Comparison of ENCODE assay signal across 8 cellular contexts in the genomic region with DNA sequence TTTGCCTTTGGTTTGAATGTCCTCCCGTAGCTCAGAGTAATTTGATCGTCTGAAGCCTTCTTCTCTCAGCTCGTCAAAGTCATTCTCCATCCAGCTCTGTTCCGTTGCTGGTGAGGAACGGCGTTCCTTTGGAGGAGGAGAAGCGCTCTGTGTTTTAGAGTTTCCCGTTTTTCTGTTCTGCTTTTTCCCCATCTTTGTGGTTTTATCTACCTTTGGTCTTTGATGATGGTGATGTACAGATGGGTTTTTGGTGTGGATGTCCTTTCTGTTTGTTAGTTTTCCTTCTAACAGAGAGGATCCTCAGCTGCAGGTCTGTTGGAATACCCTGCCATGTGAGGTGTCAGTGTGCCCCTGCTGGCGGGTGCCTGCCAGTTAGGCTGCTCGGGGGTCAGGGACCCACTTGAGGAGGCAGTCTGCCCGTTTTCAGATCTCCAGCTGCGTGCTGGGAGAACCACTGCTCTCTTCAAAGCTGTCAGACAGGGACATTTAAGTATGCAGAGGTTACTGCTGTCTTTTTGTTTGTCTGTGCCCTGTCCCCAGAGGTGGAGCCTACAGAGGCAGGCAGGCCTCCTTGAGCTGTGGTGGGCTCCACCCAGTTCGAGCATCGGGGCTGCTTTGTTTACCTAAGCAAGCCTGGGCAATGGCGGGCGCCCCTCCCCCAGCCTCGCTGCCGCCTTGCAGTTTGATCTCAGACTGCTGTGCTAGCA.
A peak's percentile ranks its signal among the peaks of the same experiment; 100 is the strongest.
DNase-seq lines count a peak whose midpoint lies in the region; ATAC-seq and TF ChIP-seq lines count a peak whose summit lies in the region.
"Not testable (repeated sequence)": the region's sequence is repeated elsewhere in the genome, so short reads cannot be mapped to it uniquely, and the experiment has no call there.

No MANE protein-coding gene starts in this region.

- not testable (repeated sequence) for H3K27ac ChIP-seq in HEK293 (ENCODE audit: extremely low read depth, low read depth, low read length)

- not testable (repeated sequence) for H3K9me3 Mint-ChIP-seq in effector memory CD8-positive, alpha-beta T cell; nephron progenitor cell; type B pancreatic cell

- not testable (repeated sequence) for H3K9me3 ChIP-seq in HEK293 (ENCODE audit: control insufficient read depth, insufficient read depth, low read depth, low read length); T-helper 17 cell (ENCODE audit: control insufficient read depth, low read length, poor library complexity, severe bottlenecking); iPS-18c (ENCODE audit: control insufficient read depth, insufficient read depth, low read length)

- not testable (repeated sequence) for H3K4me3 ChIP-seq in HEK293 (ENCODE audit: low read depth, low read length)
- peak overlapping the region; percentile 29 for H3K4me3 ChIP-seq in iPS-18c (ENCODE audit: insufficient read depth, low read depth, low read length)

- POLR2A ChIA-PET in HEK293 (lab: Yijun Ruan, JAX), result not testable (repeated sequence)

- H3K4me1 Mint-ChIP-seq in T-helper 17 cell; effector memory CD8-positive, alpha-beta T cell (ENCODE audit: low read depth in 2 of 2); nephron progenitor cell; type B pancreatic cell (ENCODE audit: unreplicated experiment): not testable (repeated sequence)

- H3K36me3 ChIP-seq in HEK293 (ENCODE audit: control insufficient read depth in 2 of 2, insufficient read depth in 1 of 2, low read length in 2 of 2), result not testable (repeated sequence)

- not testable (repeated sequence) for H3K4me3 Mint-ChIP-seq in T-helper 17 cell; effector memory CD8-positive, alpha-beta T cell; nephron progenitor cell; type B pancreatic cell

- peak in 2 of 3 donors; percentile 10 to 21 for DNase-seq in T-helper 17 cell
- DNase-seq in activated T-cell treated with anti-CD3 and anti-CD28 coated beads for 48 hours (ENCODE audit: low read depth), result peak; percentile 14
- peak in 2 of 3 experiments; percentile 2 to 12 for DNase-seq in effector memory CD8-positive, alpha-beta T cell
- peak; percentile 20 for DNase-seq in nephron progenitor cell
- peak; percentile 33 for DNase-seq in stimulated activated CD4-positive, alpha-beta T cell treated with anti-CD3 and anti-CD28 coated beads, Interleukin-15, amount 100 ng/mL, for 24 hours
- peak; percentile 88 for DNase-seq in type B pancreatic cell (ENCODE audit: extremely low spot score, unreplicated experiment)

- H3K36me3 Mint-ChIP-seq in T-helper 17 cell (ENCODE audit: low read depth); effector memory CD8-positive, alpha-beta T cell (ENCODE audit: insufficient read depth); nephron progenitor cell (ENCODE audit: low read depth); type B pancreatic cell: not testable (repeated sequence)

- H3K27ac Mint-ChIP-seq in T-helper 17 cell; effector memory CD8-positive, alpha-beta T cell; nephron progenitor cell; type B pancreatic cell: not testable (repeated sequence)

- CTCF ChIA-PET in HEK293 (lab: Yijun Ruan, JAX), result interaction anchor here (0.5 to 1.7 kb wide), 3 partner anchors 318 to 1202 kb away, joined by 3 to 6 read pairs (median 4); no protein-coding TSS in a partner anchor

- not testable (repeated sequence) for ATAC-seq in T-helper 17 cell; effector memory CD8-positive, alpha-beta T cell (replicated peaks)

- H3K4me1 ChIP-seq in HEK293 (ENCODE audit: control insufficient read depth, insufficient read depth, low read length), result not testable (repeated sequence)

- not testable (repeated sequence) for H3K27me3 Mint-ChIP-seq in T-helper 17 cell; effector memory CD8-positive, alpha-beta T cell; nephron progenitor cell (ENCODE audit: low read depth, poor library complexity); type B pancreatic cell

- peak; percentile 52; the same call in 1 of the 2 replicates for TF ChIP-seq CTCF in HEK293 (tag by site-specific recombination; IDR thresholded peaks at IDR 0.05)
- TF ChIP-seq CTCF in nephron progenitor cell (IDR thresholded peaks at IDR 0.05); type B pancreatic cell (conservative IDR thresholded peaks at IDR 0.05): not testable (repeated sequence)

TF ChIP-seq in HEK293, 187 proteins besides CTCF, POLR2A, EP300 and RAD21 (continues in another document):
- TF ChIP-seq ZNF670 (tag by site-specific recombination; IDR thresholded peaks at IDR 0.05; ENCODE audit: low read depth), result 0 out of 2 replicates have a peak, but pooled peaks have one; percentile 51
- TF ChIP-seq, protein P1, sequence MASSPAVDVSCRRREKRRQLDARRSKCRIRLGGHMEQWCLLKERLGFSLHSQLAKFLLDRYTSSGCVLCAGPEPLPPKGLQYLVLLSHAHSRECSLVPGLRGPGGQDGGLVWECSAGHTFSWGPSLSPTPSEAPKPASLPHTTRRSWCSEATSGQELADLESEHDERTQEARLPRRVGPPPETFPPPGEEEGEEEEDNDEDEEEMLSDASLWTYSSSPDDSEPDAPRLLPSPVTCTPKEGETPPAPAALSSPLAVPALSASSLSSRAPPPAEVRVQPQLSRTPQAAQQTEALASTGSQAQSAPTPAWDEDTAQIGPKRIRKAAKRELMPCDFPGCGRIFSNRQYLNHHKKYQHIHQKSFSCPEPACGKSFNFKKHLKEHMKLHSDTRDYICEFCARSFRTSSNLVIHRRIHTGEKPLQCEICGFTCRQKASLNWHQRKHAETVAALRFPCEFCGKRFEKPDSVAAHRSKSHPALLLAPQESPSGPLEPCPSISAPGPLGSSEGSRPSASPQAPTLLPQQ (tag by site-specific recombination; IDR thresholded peaks at IDR 0.05), result 0 out of 2 replicates have a peak, but pooled peaks have one; percentile 20
- TF ChIP-seq ZNF701 (tag by site-specific recombination; IDR thresholded peaks at IDR 0.05), result peak; percentile 33; the same call in 1 of the 2 replicates
- peak; percentile 77; the same call in 1 of the 2 replicates for TF ChIP-seq ZNF350 (tag by site-specific recombination; IDR thresholded peaks at IDR 0.05)
- TF ChIP-seq, protein P2, sequence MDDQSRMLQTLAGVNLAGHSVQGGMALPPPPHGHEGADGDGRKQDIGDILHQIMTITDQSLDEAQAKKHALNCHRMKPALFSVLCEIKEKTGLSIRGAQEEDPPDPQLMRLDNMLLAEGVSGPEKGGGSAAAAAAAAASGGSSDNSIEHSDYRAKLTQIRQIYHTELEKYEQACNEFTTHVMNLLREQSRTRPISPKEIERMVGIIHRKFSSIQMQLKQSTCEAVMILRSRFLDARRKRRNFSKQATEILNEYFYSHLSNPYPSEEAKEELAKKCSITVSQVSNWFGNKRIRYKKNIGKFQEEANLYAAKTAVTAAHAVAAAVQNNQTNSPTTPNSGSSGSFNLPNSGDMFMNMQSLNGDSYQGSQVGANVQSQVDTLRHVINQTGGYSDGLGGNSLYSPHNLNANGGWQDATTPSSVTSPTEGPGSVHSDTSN (CRISPR knock-in tag; IDR thresholded peaks at IDR 0.05), result 0 out of 2 replicates have a peak, but pooled peaks have one; percentile 41
- 0 out of 2 replicates have a peak, but pooled peaks have one; percentile 5 for TF ChIP-seq ZNF157 (tag by site-specific recombination; IDR thresholded peaks at IDR 0.05)
- 0 out of 2 replicates have a peak, but pooled peaks have one; percentile 21 for TF ChIP-seq ZNF530 (tag by site-specific recombination; IDR thresholded peaks at IDR 0.05; ENCODE audit: low read depth)
- TF ChIP-seq, protein P3, sequence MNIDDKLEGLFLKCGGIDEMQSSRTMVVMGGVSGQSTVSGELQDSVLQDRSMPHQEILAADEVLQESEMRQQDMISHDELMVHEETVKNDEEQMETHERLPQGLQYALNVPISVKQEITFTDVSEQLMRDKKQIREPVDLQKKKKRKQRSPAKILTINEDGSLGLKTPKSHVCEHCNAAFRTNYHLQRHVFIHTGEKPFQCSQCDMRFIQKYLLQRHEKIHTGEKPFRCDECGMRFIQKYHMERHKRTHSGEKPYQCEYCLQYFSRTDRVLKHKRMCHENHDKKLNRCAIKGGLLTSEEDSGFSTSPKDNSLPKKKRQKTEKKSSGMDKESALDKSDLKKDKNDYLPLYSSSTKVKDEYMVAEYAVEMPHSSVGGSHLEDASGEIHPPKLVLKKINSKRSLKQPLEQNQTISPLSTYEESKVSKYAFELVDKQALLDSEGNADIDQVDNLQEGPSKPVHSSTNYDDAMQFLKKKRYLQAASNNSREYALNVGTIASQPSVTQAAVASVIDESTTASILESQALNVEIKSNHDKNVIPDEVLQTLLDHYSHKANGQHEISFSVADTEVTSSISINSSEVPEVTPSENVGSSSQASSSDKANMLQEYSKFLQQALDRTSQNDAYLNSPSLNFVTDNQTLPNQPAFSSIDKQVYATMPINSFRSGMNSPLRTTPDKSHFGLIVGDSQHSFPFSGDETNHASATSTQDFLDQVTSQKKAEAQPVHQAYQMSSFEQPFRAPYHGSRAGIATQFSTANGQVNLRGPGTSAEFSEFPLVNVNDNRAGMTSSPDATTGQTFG (tag by site-specific recombination; IDR thresholded peaks at IDR 0.05; ENCODE audit: borderline replicate concordance), result peak; percentile 87; the same call in 1 of the 2 replicates

Comparison
In these comparisons a context has a peak if more than half of its experiments do, and no peak if none do; other contexts are left out.
1. DNase-seq: peak in every context shown above with its lines; median percentile 88 in type B pancreatic cell; 33 in stimulated activated CD4-positive, alpha-beta T cell treated with anti-CD3 and anti-CD28 coated beads, Interleukin-15, amount 100 ng/mL, for 24 hours; 20 in nephron progenitor cell; 16 in T-helper 17 cell; 14 in activated T-cell treated with anti-CD3 and anti-CD28 coated beads for 48 hours; 7 in effector memory CD8-positive, alpha-beta T cell.